8 cellular contexts compared by ENCODE assay signal in the genomic region with DNA sequence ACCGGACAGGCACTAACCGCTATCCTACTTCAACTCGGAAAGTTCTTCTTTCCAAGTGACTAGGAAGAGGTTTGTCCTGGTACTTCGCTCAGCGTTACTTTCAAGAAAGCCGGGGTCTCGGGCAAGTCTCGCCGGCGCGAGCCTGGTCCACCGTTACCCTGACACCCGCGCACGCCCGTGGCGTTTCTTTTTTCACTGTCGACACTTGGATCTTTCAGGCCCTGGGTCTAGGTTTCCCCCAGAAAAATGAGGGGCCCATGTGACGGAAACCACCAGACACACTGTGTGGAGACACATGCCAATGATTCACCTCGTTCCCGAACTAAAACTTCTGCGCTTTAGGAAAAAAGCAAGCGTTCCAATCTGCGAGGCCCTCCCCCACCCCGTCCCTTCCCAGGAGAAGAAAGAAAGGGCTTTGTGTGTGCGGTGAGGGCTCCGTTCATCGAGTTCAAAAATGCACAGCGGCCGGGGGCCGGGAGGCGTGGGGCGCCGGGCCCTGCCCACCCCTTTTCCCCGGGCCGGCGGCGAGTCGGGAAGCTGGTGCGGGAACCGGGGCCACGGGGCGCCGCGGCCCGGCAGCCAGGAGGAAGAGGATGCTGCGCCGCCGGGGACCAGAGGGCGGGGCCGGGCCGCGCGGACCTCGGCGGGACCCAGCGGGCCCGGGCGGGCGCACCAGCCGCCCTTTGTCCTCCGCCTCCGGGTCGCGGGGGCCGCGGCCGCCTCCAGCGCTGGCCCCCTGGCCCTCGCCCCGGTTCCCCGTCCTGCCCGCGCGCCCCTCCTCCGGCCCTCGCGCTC. TPM values are rescaled to one million over a fixed set of nuclear protein-coding genes. Genes with fewer than 3 reads are reported as not detected.
DNase-seq lines count a peak whose midpoint lies in the region; ATAC-seq and TF ChIP-seq lines count a peak whose summit lies in the region.

No MANE protein-coding gene starts in this region.

- H3K9ac ChIP-seq in colonic mucosa (ENCODE audit: low read depth in 2 of 2, low read length in 2 of 2), result peak overlapping the region in 1 of 2 donors; percentile 57

- H3K36me3 ChIP-seq in CD4-positive, CD25-positive, alpha-beta regulatory T cell (ENCODE audit: control insufficient read depth, insufficient read depth, low read length), result no peaks in the 10 kb centered on the region
- no peaks in the 10 kb centered on the region for H3K36me3 ChIP-seq in MG63
- H3K36me3 ChIP-seq in colonic mucosa, result no peaks in the 10 kb centered on the region
- H3K36me3 ChIP-seq in right lobe of liver, result no peaks in the 10 kb centered on the region
- H3K36me3 ChIP-seq in stomach, result no peaks in the 10 kb centered on the region

- TF ChIP-seq POLR2A in right lobe of liver (IDR thresholded peaks at IDR 0.05) (no peak), stomach (IDR thresholded peaks at IDR 0.05) (no peak)

- no peak for TF ChIP-seq EP300 in stomach (IDR thresholded peaks at IDR 0.05)

- H3K9me3 ChIP-seq in CD4-positive, CD25-positive, alpha-beta regulatory T cell (ENCODE audit: control insufficient read depth in 2 of 2, low read length in 2 of 2), result no peaks in the 10 kb centered on the region
- H3K9me3 ChIP-seq in MG63, result no peaks in the 10 kb centered on the region
- no peaks in the 10 kb centered on the region for H3K9me3 ChIP-seq in colonic mucosa
- H3K9me3 ChIP-seq in right lobe of liver, result no peaks in the 10 kb centered on the region
- peaks cover 0 to 7% (median 0%) of the 10 kb centered on the region in 4 donors for H3K9me3 ChIP-seq in stomach

- H3K27me3 ChIP-seq in CD4-positive, CD25-positive, alpha-beta regulatory T cell (ENCODE audit: control insufficient read depth, insufficient read depth, low read length), result peaks cover 46% of the 10 kb centered on the region
- H3K27me3 ChIP-seq in MG63 (peaks cover 2% of the 10 kb centered on the region; the same call in 1 of the 2 replicates), colonic mucosa (peaks cover 44% of the 10 kb centered on the region), right lobe of liver (peaks cover 0 to 19% of the 10 kb centered on the region in 2 donors), stomach (peaks cover 0 to 78% (median 31%) of the 10 kb centered on the region in 3 donors)

- no peak overlapping the region for H3K4me3 ChIP-seq in CD4-positive, CD25-positive, alpha-beta regulatory T cell (ENCODE audit: low read depth, low read length)
- H3K4me3 ChIP-seq in MG63 (peak overlapping the region; percentile 78), colonic mucosa (peak overlapping the region; percentile 56), right lobe of liver (peak overlapping the region in 2 of 3 donors; percentile 25 to 61), stomach (peak overlapping the region; percentile 58 to 82 (median 66))

- H3K27ac Mint-ChIP-seq in CD4-positive, CD25-positive, alpha-beta regulatory T cell, result peak overlapping the region in 1 of 3 donors; percentile 5

- H3K36me3 Mint-ChIP-seq in CD4-positive, CD25-positive, alpha-beta regulatory T cell, result no peaks in the 10 kb centered on the region

- no peak overlapping the region for H3K27ac ChIP-seq in CD4-positive, CD25-positive, alpha-beta regulatory T cell (ENCODE audit: insufficient read depth, low read length, poor library complexity, severe bottlenecking)
- peak overlapping the region; percentile 44 for H3K27ac ChIP-seq in colonic mucosa
- H3K27ac ChIP-seq in right lobe of liver, result peak overlapping the region in 1 of 3 donors; percentile 72
- H3K27ac ChIP-seq in stomach, result peak overlapping the region; percentile 81 to 90 (median 89)

- 5% methylated on average over 25 of the region's 78 CpGs for WGBS in right lobe of liver (ENCODE audit: insufficient coverage, low coverage, low lambda C conversion rate, missing lambda C conversion rate)
- WGBS in stomach, 5 donors, result 4 to 9% (median 7%) methylated on average over 37 to 77 of the region's 78 CpGs

- intact Hi-C loops in colonic mucosa (cut with DNase I) (no loop called here), right lobe of liver (cut with DNase I) (no loop called here), stomach (cut with DNase I; ENCODE audit: low total_unique reads) (no loop called here)

- peaks cover 80% of the 10 kb centered on the region for H3K27me3 Mint-ChIP-seq in CD4-positive, CD25-positive, alpha-beta regulatory T cell

- H3K4me1 ChIP-seq in CD4-positive, CD25-positive, alpha-beta regulatory T cell (ENCODE audit: control insufficient read depth, insufficient read depth, low read length, poor library complexity, severe bottlenecking), result peaks cover 24% of the 10 kb centered on the region
- H3K4me1 ChIP-seq in colonic mucosa (peaks cover 4% of the 10 kb centered on the region), right lobe of liver (peaks cover 0 to 14% (median 3%) of the 10 kb centered on the region in 4 donors), stomach (peaks cover 18 to 46% (median 23%) of the 10 kb centered on the region in 4 donors)

- DNase-seq in CD4-positive, CD25-positive, alpha-beta regulatory T cell, result no peak
- peak; percentile 31 for DNase-seq in MG63
- DNase-seq in colonic mucosa, result no peak
- DNase-seq in right lobe of liver, result peak in 1 of 3 donors; percentile 33
- no peak for DNase-seq in stomach

- TF ChIP-seq CTCF in colonic mucosa (IDR thresholded peaks at IDR 0.05), result no peak
- no peak for TF ChIP-seq CTCF in right lobe of liver (IDR thresholded peaks at IDR 0.05)
- TF ChIP-seq CTCF in stomach (IDR thresholded peaks at IDR 0.05), result no peak

- peak overlapping the region; percentile 56 to 81 (median 66) for H3K4me3 Mint-ChIP-seq in CD4-positive, CD25-positive, alpha-beta regulatory T cell

- peaks cover 0 to 7% (median 3%) of the 10 kb centered on the region in 7 donors for H3K9me3 Mint-ChIP-seq in CD4-positive, CD25-positive, alpha-beta regulatory T cell

- ATAC-seq in CD4-positive, CD25-positive, alpha-beta regulatory T cell (ENCODE audit: low read depth in 2 of 2), result no peak
- ATAC-seq in right lobe of liver (peak; percentile 31 to 58 (median 40)), GM21526 (IDR thresholded peaks at IDR 0.05; ENCODE audit: low FRiP score, unreplicated experiment) (no peak), HG03378 (IDR thresholded peaks at IDR 0.05; ENCODE audit: unreplicated experiment) (no peak), HG03095 (IDR thresholded peaks at IDR 0.05; ENCODE audit: unreplicated experiment) (no peak)

- peaks cover 0 to 25% (median 7%) of the 10 kb centered on the region in 4 donors for H3K4me1 Mint-ChIP-seq in CD4-positive, CD25-positive, alpha-beta regulatory T cell

RNA-seq across cellular contexts. Expression of gene ZNF521, which starts 2.6 kb away (rescaled TPM):
- 1.8 TPM for total RNA-seq in CD4-positive, CD25-positive, alpha-beta regulatory T cell
- not detected for polyA plus RNA-seq in CD4-positive, CD25-positive, alpha-beta regulatory T cell
- total RNA-seq in MG63 (2014; rRNA removed; shearing (Covaris generic); ENCODE audit: low replicate concordance), result 5.0 and 9.1 TPM in 2 replicates
- 1 to 10 TPM; 3.8 to 5.3 TPM for total RNA-seq in colonic mucosa
- total RNA-seq in right lobe of liver, result 1 to 10 TPM in 3 of 6 experiments, under 1 TPM in 3; 0.31 to 2.9 (median 1.3) TPM
- 100 to 1,000 TPM in 1 of 5 donors, 10 to 100 TPM in 3, 1 to 10 TPM in 1; 5.7 to 290 (median 40.3) TPM for total RNA-seq in stomach
- 1 to 10 TPM in 2 of 3 donors, under 1 TPM in 1; 0.80 to 3.2 (median 2.2) TPM for polyA plus RNA-seq in stomach

Comparison
In these comparisons a context has a peak if more than half of its experiments do, and no peak if none do; other contexts are left out.
1. ATAC-seq: peak in right lobe of liver (4 of 4); none in CD4-positive, CD25-positive, alpha-beta regulatory T cell (0 of 2), GM21526 (single experiment), HG03378 (single experiment) and HG03095 (single experiment).